Comparison of ENCODE assay signal across 8 cellular contexts in genomic region chr6:2127484-2127911, GRCh38.
DNase-seq lines count a peak whose midpoint lies in the region; FAIRE-seq and TF ChIP-seq lines count a peak whose summit lies in the region.

No MANE protein-coding gene starts in this region.

- H2AFZ ChIP-seq in OCI-LY1 (ENCODE audit: low read length), result no peak overlapping the region

- H4K20me1 ChIP-seq in OCI-LY1 (ENCODE audit: insufficient read depth, low read length), result no peaks in the 10 kb centered on the region; the same call in 1 of the 2 replicates

- no peak for TF ChIP-seq POLR2A in GM12892 (IDR thresholded peaks at IDR 0.05; ENCODE audit: low read depth, low read length)

- DNase-seq in GM18507 (ENCODE audit: extremely low spot score, insufficient read length, low read depth) (no peak), coronary artery (ENCODE audit: low spot score) (no peak), putamen (ENCODE audit: low spot score) (no peak), GM12892 (ENCODE audit: insufficient read length) (no peak), Ammon's horn (ENCODE audit: low spot score) (no peak), cerebellum (ENCODE audit: low spot score) (no peak)
- DNase-seq in stimulated activated CD4-positive, alpha-beta T cell treated with anti-CD3 and anti-CD28 coated beads, Interleukin-15, amount 100 ng/mL, for 48 hours (ENCODE audit: low read depth in 2 of 2), result peak; percentile 38 to 43

- no peaks in the 10 kb centered on the region for H3K9me2 ChIP-seq in OCI-LY1 (ENCODE audit: low read depth, low read length)

- H3K36me3 ChIP-seq in OCI-LY1 (ENCODE audit: insufficient read depth, low read length), result no peaks in the 10 kb centered on the region

- H3K27ac ChIP-seq in OCI-LY1 (ENCODE audit: low read depth, low read length, poor library complexity, severe bottlenecking) (no peak overlapping the region), coronary artery (peak overlapping the region in 1 of 2 donors; percentile 85)

- no peaks in the 10 kb centered on the region for H3F3A ChIP-seq in OCI-LY1 (ENCODE audit: insufficient read depth, low read length)

- TF ChIP-seq CTCF in OCI-LY1 (IDR thresholded peaks at IDR 0.05; ENCODE audit: low read length) (no peak), coronary artery (IDR thresholded peaks at IDR 0.05) (no peak)

- no peak overlapping the region for H3K9ac ChIP-seq in OCI-LY1 (ENCODE audit: low read length)

- no peaks in the 10 kb centered on the region for H3K9me3 ChIP-seq in OCI-LY1 (ENCODE audit: low read length)

- H3K27me3 ChIP-seq in OCI-LY1 (ENCODE audit: insufficient read depth, low read length), result no peaks in the 10 kb centered on the region

- H3K4me2 ChIP-seq in OCI-LY1 (ENCODE audit: low read length), result 0 out of 2 replicates have a peak overlapping the region, but pooled peaks have one; percentile 24

- no peaks in the 10 kb centered on the region for H3K79me2 ChIP-seq in OCI-LY1 (ENCODE audit: insufficient read depth, low read length)

- H3K4me1 ChIP-seq in OCI-LY1 (ENCODE audit: insufficient read depth, low read length, severe bottlenecking), result peaks cover 7% of the 10 kb centered on the region

- FAIRE-seq in GM18507 (lab: Jason Lieb, UNC), result peak; percentile 36
- FAIRE-seq in GM12892 (lab: Jason Lieb, UNC), result no peak

- no peak overlapping the region for H3K4me3 ChIP-seq in OCI-LY1 (ENCODE audit: low read depth, low read length, poor library complexity, severe bottlenecking)
- peak overlapping the region; percentile 37 for H3K4me3 ChIP-seq in coronary artery

Comparison
In these comparisons a context has a peak if more than half of its experiments do, and no peak if none do; other contexts are left out.
1. DNase-seq: peak in stimulated activated CD4-positive, alpha-beta T cell treated with anti-CD3 and anti-CD28 coated beads, Interleukin-15, amount 100 ng/mL, for 48 hours (2 of 2); none in GM18507 (single experiment), coronary artery (single experiment), putamen (single experiment), GM12892 (single experiment), Ammon's horn (single experiment) and cerebellum (single experiment).